ENCODE assay signal across 8 cellular contexts in genomic region chr5:32709789-32710334, GRCh38. TPM values are rescaled to one million over a fixed set of nuclear protein-coding genes. Genes with fewer than 3 reads are reported as not detected.
A peak's percentile ranks its signal among the peaks of the same experiment; 100 is the strongest.
DNase-seq lines count a peak whose midpoint lies in the region; ATAC-seq and TF ChIP-seq lines count a peak whose summit lies in the region.

No MANE protein-coding gene starts in this region.

- peak overlapping the region; percentile 64 to 79 (median 74) for H3K27ac ChIP-seq in transverse colon

- WGBS in transverse colon (ENCODE audit: low coverage in 1 of 2), 2 donors: 0% methylated on average over 13 to 38 of the region's 39 CpGs

- in situ Hi-C loops in transverse colon (cut with MboI; ENCODE audit: low pct_ligation_motif_present in 1 of 4, low pct_unique_long_range_greater_than_20kb in 1 of 4, low sequenced_read_pairs in 3 of 4): loop anchor here in 3 of 4 donors (25.0 kb wide), 1 partner anchor 702 kb away; no protein-coding TSS in a partner anchor

- H3K9me3 ChIP-seq in transverse colon: no peaks in the 10 kb centered on the region

- peaks cover 30% of the 10 kb centered on the region for H3K4me1 Mint-ChIP-seq in nephron

- DNase-seq in NCI-H2029 treated with DMSO at 0.1 percent for 48 hours (lab: John Stamatoyannopoulos, UW): peak; percentile 4
- no peak for DNase-seq in NCI-H2029 (lab: John Stamatoyannopoulos, UW)
- peak; percentile 75 for DNase-seq in NCI-H526 treated with DMSO at 0.1 percent for 48 hours (lab: John Stamatoyannopoulos, UW)
- peak; percentile 70 to 77 for DNase-seq in activated T-cell treated with anti-CD3 and anti-CD28 coated beads, Interleukin-2, amount 50 U/mL, for 48 hours
- peak; percentile 72 to 87 for DNase-seq in foreskin fibroblast
- peak; percentile 69 for DNase-seq in transverse colon

- peak; percentile 82 for TF ChIP-seq CTCF in foreskin fibroblast (IDR thresholded peaks at IDR 0.05; ENCODE audit: low read depth, low read length)
- TF ChIP-seq CTCF in nephron (IDR thresholded peaks at IDR 0.05; ENCODE audit: unreplicated experiment in 3 of 3): peak; percentile 65 to 79 (median 75)
- peak; percentile 57 to 63 (median 58) for TF ChIP-seq CTCF in transverse colon (IDR thresholded peaks at IDR 0.05)

- H3K27ac Mint-ChIP-seq in nephron: peak overlapping the region; percentile 24 to 86 (median 64)

- TF ChIP-seq EP300 in transverse colon (IDR thresholded peaks at IDR 0.05; ENCODE audit: low read depth): no peak

- H3K27me3 Mint-ChIP-seq in nephron (ENCODE audit: low read depth): peaks cover 85% of the 10 kb centered on the region

- H3K4me1 ChIP-seq in transverse colon: peaks cover 0 to 44% (median 18%) of the 10 kb centered on the region in 4 donors

- ATAC-seq in HG03095 (IDR thresholded peaks at IDR 0.05; ENCODE audit: unreplicated experiment): peak; percentile 62

- peak overlapping the region; percentile 79 to 87 (median 87) for H3K4me3 Mint-ChIP-seq in nephron

- TF ChIP-seq POLR2A in transverse colon (IDR thresholded peaks at IDR 0.05): no peak

- H3K36me3 ChIP-seq in transverse colon: no peaks in the 10 kb centered on the region

- H3K36me3 Mint-ChIP-seq in nephron (ENCODE audit: low read depth): no peaks in the 10 kb centered on the region

- H3K4me3 ChIP-seq in foreskin fibroblast (ENCODE audit: low read depth in 1 of 2, low read length in 2 of 2): peak overlapping the region; percentile 64 to 95
- peak overlapping the region; percentile 41 to 72 (median 53) for H3K4me3 ChIP-seq in transverse colon

- no peaks in the 10 kb centered on the region for H3K9me3 Mint-ChIP-seq in nephron

- intact Hi-C loops in transverse colon (cut with DNase I; ENCODE audit: low total_unique reads): loop anchor here (10.0 kb wide), 2 partner anchors 575 to 695 kb away; no protein-coding TSS in a partner anchor

- H3K27me3 ChIP-seq in transverse colon: peaks cover 69% of the 10 kb centered on the region

RNA-seq across cellular contexts. Expression of gene NPR3, which starts 1.3 kb away (rescaled TPM):
- total RNA-seq in transverse colon: 10 to 100 TPM in 1 of 4 donors, 1 to 10 TPM in 2, under 1 TPM in 1; 0.60 to 19.8 (median 3.8) TPM
